In the genomic region with DNA sequence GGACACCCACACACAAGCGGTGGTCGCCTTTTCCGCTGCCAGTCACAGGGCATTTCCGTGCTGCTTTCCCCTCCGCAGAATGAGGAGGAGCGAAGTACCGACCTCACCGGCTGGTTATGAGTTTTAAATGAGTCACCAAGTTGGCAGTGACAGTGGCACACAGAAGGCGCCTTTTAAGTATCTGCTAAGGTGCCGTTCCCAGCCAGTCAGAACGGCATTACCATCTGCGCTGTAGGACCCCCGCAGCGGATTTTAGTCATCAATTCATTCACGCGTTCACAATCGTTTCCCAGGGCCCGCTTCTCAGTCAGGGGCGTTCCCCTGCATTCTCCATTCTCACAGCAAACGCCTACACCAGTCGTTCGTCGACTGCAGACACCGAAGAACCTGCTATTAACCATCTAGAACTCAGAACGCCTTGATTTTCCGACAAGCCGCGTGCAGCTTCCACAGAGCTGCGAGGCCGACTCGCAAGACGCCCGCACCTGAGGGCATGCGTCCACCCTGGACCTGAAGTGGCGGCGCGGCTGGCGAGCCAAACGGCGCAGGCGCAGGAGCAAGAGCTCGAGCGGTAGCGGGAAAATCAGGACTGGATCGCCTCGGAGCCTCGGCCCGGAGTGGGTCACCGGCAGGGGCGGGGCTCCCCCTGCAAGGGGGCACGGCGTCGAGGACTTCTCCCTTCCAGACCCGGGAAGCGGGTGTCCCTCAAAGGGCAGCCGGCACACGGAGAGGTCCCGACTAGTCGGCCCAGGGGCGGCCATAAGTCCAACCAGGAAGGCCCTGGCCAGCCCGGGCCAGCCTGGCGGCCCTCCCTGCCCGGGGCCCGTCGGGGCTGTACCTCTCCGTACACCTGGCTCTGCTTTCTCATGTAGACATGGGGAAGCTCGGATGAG, we compare ENCODE assay signal across 8 cellular contexts. TPM values are rescaled to one million over a fixed set of nuclear protein-coding genes. Genes with fewer than 3 reads are reported as not detected.
DNase-seq lines count a peak whose midpoint lies in the region; ATAC-seq and TF ChIP-seq lines count a peak whose summit lies in the region.

No MANE protein-coding gene starts in this region.

- peak overlapping the region in 1 of 2 experiments; percentile 77; a peak in 1 of 4 replicates for H4K8ac ChIP-seq in IMR-90 (ENCODE audit: low read depth in 2 of 2, low read length in 2 of 2)

- peaks cover 3% of the 10 kb centered on the region for H3K9me3 Mint-ChIP-seq in activated T-cell treated with anti-CD3 and anti-CD28 coated beads, Interleukin-2, amount 50 U/mL, for 24 hours

- no peak overlapping the region for H2BK15ac ChIP-seq in IMR-90 (ENCODE audit: low read depth, low read length)

- H4K20me1 ChIP-seq in IMR-90 (ENCODE audit: insufficient read depth, low read length) (no peaks in the 10 kb centered on the region), PC-3 (ENCODE audit: low read length) (no peaks in the 10 kb centered on the region)

- no peaks in the 10 kb centered on the region for H3K9me3 ChIP-seq in IMR-90 (ENCODE audit: control insufficient read depth, insufficient read depth, low read length)
- no peaks in the 10 kb centered on the region for H3K9me3 ChIP-seq in PC-3 (ENCODE audit: low read length)
- H3K9me3 ChIP-seq in esophagus (ENCODE audit: control insufficient read depth in 2 of 2, insufficient read depth in 1 of 2, low read depth in 1 of 2, low read length in 1 of 2), result no peaks in the 10 kb centered on the region
- no peaks in the 10 kb centered on the region for H3K9me3 ChIP-seq in muscle layer of duodenum (ENCODE audit: control insufficient read depth in 1 of 2, low read length in 2 of 2)

- dilution Hi-C loops in IMR-90 (cut with HindIII; ENCODE audit: low sequenced_read_pairs, unreplicated experiment), result no loop called here

- no peak overlapping the region for H2BK120ac ChIP-seq in IMR-90 (ENCODE audit: low read depth, low read length)

- no peak for TF ChIP-seq RAD21 in IMR-90 (IDR thresholded peaks at IDR 0.05; ENCODE audit: low read length)

- peak overlapping the region; percentile 6 for H3K27ac ChIP-seq in IMR-90 (ENCODE audit: insufficient read depth, low read length)
- peak overlapping the region; percentile 88 for H3K27ac ChIP-seq in PC-3 (ENCODE audit: low read length)
- H3K27ac ChIP-seq in esophagus (ENCODE audit: low read depth in 2 of 2, low read length in 1 of 2), result peak overlapping the region; percentile 92 to 97
- peak overlapping the region; percentile 34 for H3K27ac ChIP-seq in muscle layer of duodenum (ENCODE audit: low read length)

- 0% methylated on average over 30 of the region's 67 CpGs; no CpG with 5 or more reads in 1 of the 2 experiments for WGBS in IMR-90 (ENCODE audit: extremely low coverage in 2 of 2, insufficient read length in 1 of 2), 2 experiments
- WGBS in esophagus, 2 donors, result 0% methylated on average over 60 to 67 of the region's 67 CpGs

- H2BK20ac ChIP-seq in IMR-90 (ENCODE audit: low read depth, low read length), result no peak overlapping the region

- no peaks in the 10 kb centered on the region; the same call in 1 of the 2 replicates for H3K9me1 ChIP-seq in IMR-90 (ENCODE audit: insufficient read depth, low read length)

- H3K27me3 ChIP-seq in IMR-90 (ENCODE audit: control insufficient read depth, insufficient read depth, low read length), result no peaks in the 10 kb centered on the region; the same call in 1 of the 2 replicates
- H3K27me3 ChIP-seq in PC-3 (ENCODE audit: low read length), result no peaks in the 10 kb centered on the region
- no peaks in the 10 kb centered on the region for H3K27me3 ChIP-seq in esophagus (ENCODE audit: control insufficient read depth in 1 of 2, insufficient read depth in 2 of 2, low read length in 2 of 2)
- no peaks in the 10 kb centered on the region for H3K27me3 ChIP-seq in muscle layer of duodenum (ENCODE audit: low read depth, low read length)

- in situ Hi-C loops in IMR-90 (cut with MboI; ENCODE audit: low sequenced_read_pairs), result loop anchor here (25.0 kb wide), 1 partner anchor 629 kb away; no protein-coding TSS in a partner anchor

- peak overlapping the region; percentile 84 for H3K23ac ChIP-seq in IMR-90 (ENCODE audit: low read depth, low read length)

- no peak overlapping the region; the same call in 1 of the 2 replicates for H3K56ac ChIP-seq in IMR-90 (ENCODE audit: extremely low read depth, insufficient read depth, low read length)

- H3K9ac ChIP-seq in IMR-90 (ENCODE audit: low read depth, low read length) (peak overlapping the region; percentile 45), PC-3 (ENCODE audit: low read length) (peak overlapping the region; percentile 83)

- H4K5ac ChIP-seq in IMR-90 (ENCODE audit: low read depth, low read length), result no peak overlapping the region

- no peaks in the 10 kb centered on the region for H3K27me3 Mint-ChIP-seq in activated T-cell treated with anti-CD3 and anti-CD28 coated beads, Interleukin-2, amount 50 U/mL, for 24 hours

- H3K4me1 ChIP-seq in IMR-90 (ENCODE audit: control insufficient read depth, insufficient read depth, low read length) (peaks cover 3% of the 10 kb centered on the region; the same call in 1 of the 2 replicates), PC-3 (ENCODE audit: insufficient read depth, low read length) (peaks cover 5% of the 10 kb centered on the region; the same call in 1 of the 2 replicates), esophagus (ENCODE audit: control insufficient read depth in 2 of 2, insufficient read depth in 2 of 2, low read length in 1 of 2) (no peaks in the 10 kb centered on the region), muscle layer of duodenum (ENCODE audit: control insufficient read depth in 1 of 2, insufficient read depth in 2 of 2, low read length in 2 of 2) (peaks cover 3 to 14% of the 10 kb centered on the region in 2 donors)

- peaks cover 72% of the 10 kb centered on the region for H3K4me1 Mint-ChIP-seq in activated T-cell treated with anti-CD3 and anti-CD28 coated beads, Interleukin-2, amount 50 U/mL, for 24 hours (ENCODE audit: low read depth)

- H3K4me2 ChIP-seq in IMR-90 (ENCODE audit: low read depth, low read length) (peak overlapping the region; percentile 88), PC-3 (ENCODE audit: low read length) (peak overlapping the region; percentile 96)

- no peaks in the 10 kb centered on the region for H3K9me2 ChIP-seq in PC-3 (replicated peaks; ENCODE audit: low read length)

- no peak overlapping the region for H4K91ac ChIP-seq in IMR-90 (ENCODE audit: insufficient read depth, low read depth, low read length)

- no peaks in the 10 kb centered on the region for H3F3A ChIP-seq in PC-3 (ENCODE audit: low read length, unreplicated experiment)

- H3K14ac ChIP-seq in IMR-90 (replicated peaks; ENCODE audit: low read depth, low read length), result no peak overlapping the region

- intact Hi-C loops in IMR-90 (cut with micrococcal nuclease) (loop anchor here (1.0 kb wide), 1 partner anchor 371 kb away; a partner anchor contains a TSS), PC-3 (cut with micrococcal nuclease) (loop anchor here (1.0 to 10.0 kb wide), 3 partner anchors 99 to 371 kb away; a partner anchor contains a TSS)

- ATAC-seq in GM21528 (IDR thresholded peaks at IDR 0.05; ENCODE audit: low FRiP score, unreplicated experiment), result peak; percentile 62
- ATAC-seq in IMR-90 (ENCODE audit: low read depth), result peak; percentile 85
- peak; percentile 58 for ATAC-seq in PC-3

- peak overlapping the region; percentile 47; the same call in 1 of the 2 replicates for H3K4ac ChIP-seq in IMR-90 (ENCODE audit: low read depth, low read length)

- POLR2A ChIA-PET in IMR-90 (lab: Charles Lee; ENCODE audit: unreplicated experiment) (interaction anchor here (0.7 kb wide), 1 partner anchor 315 kb away, joined by 3 read pairs; no protein-coding TSS in a partner anchor), PC-3 (lab: Charles Lee; ENCODE audit: unreplicated experiment) (interaction anchor here (0.6 kb wide), 2 partner anchors 17 to 25 kb away, joined by 4 to 14 read pairs; no protein-coding TSS in a partner anchor)

- H3K27ac Mint-ChIP-seq in activated T-cell treated with anti-CD3 and anti-CD28 coated beads, Interleukin-2, amount 50 U/mL, for 24 hours, result peak overlapping the region; percentile 98

- H3K36me3 ChIP-seq in IMR-90 (ENCODE audit: control insufficient read depth, insufficient read depth, low read length) (no peaks in the 10 kb centered on the region), PC-3 (ENCODE audit: low read depth, low read length) (no peaks in the 10 kb centered on the region), esophagus (ENCODE audit: control insufficient read depth in 2 of 2, insufficient read depth in 2 of 2, low read length in 1 of 2) (no peaks in the 10 kb centered on the region), muscle layer of duodenum (ENCODE audit: control insufficient read depth in 1 of 2, insufficient read depth in 2 of 2, low read length in 2 of 2) (no peaks in the 10 kb centered on the region)

- H3K4me3 Mint-ChIP-seq in activated T-cell treated with anti-CD3 and anti-CD28 coated beads, Interleukin-2, amount 50 U/mL, for 24 hours, result peak overlapping the region; percentile 83

- no TSS peak for BruUV-seq in IMR-90 (replicated peaks; lab: Mats Ljungman, UMichigan)
- TSS peak; percentile 76 for BruUV-seq in PC-3 (replicated peaks; lab: Mats Ljungman, UMichigan)

- no peak overlapping the region for H2AK5ac ChIP-seq in IMR-90 (ENCODE audit: low read depth, low read length)

- H3K79me2 ChIP-seq in PC-3 (ENCODE audit: low read length), result 0 out of 2 replicates have a peak, but pooled peaks cover 8% of the 10 kb centered on the region

- H3K36me3 Mint-ChIP-seq in activated T-cell treated with anti-CD3 and anti-CD28 coated beads, Interleukin-2, amount 50 U/mL, for 24 hours (ENCODE audit: low read depth), result peaks cover 9% of the 10 kb centered on the region

- CTCF ChIA-PET in IMR-90 (lab: Yijun Ruan, JAX) (interaction anchor here (0.8 to 1.1 kb wide), 2 partner anchors 17 to 162 kb away, joined by 3 to 11 read pairs; no protein-coding TSS in a partner anchor), PC-3 (lab: Charles Lee) (interaction anchor here (1.6 kb wide), 1 partner anchor 17 kb away, joined by 18 read pairs; no protein-coding TSS in a partner anchor)

- TF ChIP-seq POLR2A in IMR-90 (IDR thresholded peaks at IDR 0.05; ENCODE audit: low read depth, low read length), result no peak

- peaks cover 0 to 7% of the 10 kb centered on the region in 2 experiments; a peak in 2 of 4 replicates for H3K79me1 ChIP-seq in IMR-90 (ENCODE audit: low read depth in 1 of 2, low read length in 2 of 2)

- peak overlapping the region; percentile 22 for H2AK9ac ChIP-seq in IMR-90 (replicated peaks; ENCODE audit: low read depth, low read length, poor library complexity)

- TF ChIP-seq CTCF in IMR-90 (conservative IDR thresholded peaks at IDR 0.05; ENCODE audit: low read depth, low read length) (no peak), PC-3 (conservative IDR thresholded peaks at IDR 0.05; ENCODE audit: low read depth, low read length) (no peak)

- H2AFZ ChIP-seq in IMR-90 (replicated peaks; ENCODE audit: low read length, poor library complexity), result peak overlapping the region; percentile 90
- H2AFZ ChIP-seq in PC-3 (ENCODE audit: low read length), result peak overlapping the region; percentile 97

- H3K18ac ChIP-seq in IMR-90 (ENCODE audit: low read depth, low read length), result no peak overlapping the region

- H2BK5ac ChIP-seq in IMR-90 (ENCODE audit: low read depth, low read length, poor library complexity, severe bottlenecking), result no peak overlapping the region

- peak; percentile 80 for DNase-seq in DMS153 (lab: John Stamatoyannopoulos, UW)
- peak; percentile 82 for DNase-seq in IMR-90
- peak; percentile 87 for DNase-seq in PC-3
- peak; percentile 88 for DNase-seq in activated T-cell treated with anti-CD3 and anti-CD28 coated beads, Interleukin-2, amount 50 U/mL, for 24 hours
- peak; percentile 69 to 70 for DNase-seq in stimulated activated CD8-positive, alpha-beta memory T cell treated with anti-CD3 and anti-CD28 coated beads, Interleukin-7, amount 100 ng/mL, for 1 hour (ENCODE audit: low read depth in 2 of 2)

- peak overlapping the region; percentile 77 for H3K4me3 ChIP-seq in IMR-90 (ENCODE audit: insufficient read depth, low read depth, low read length)
- peak overlapping the region; percentile 75 for H3K4me3 ChIP-seq in PC-3 (ENCODE audit: low read length)
- peak overlapping the region; percentile 55 to 79 for H3K4me3 ChIP-seq in esophagus (ENCODE audit: low read depth in 1 of 2, low read length in 2 of 2)
- H3K4me3 ChIP-seq in muscle layer of duodenum (ENCODE audit: low read depth in 1 of 2, low read length in 2 of 2), result peak overlapping the region; percentile 71 to 91

RNA-seq across cellular contexts. Expression of a gene that starts 0.6 kb away (rescaled TPM):
- total RNA-seq in IMR-90 (2012; rRNA removed) (5.2 and 5.6 TPM in 2 replicates), PC-3 (2014; rRNA removed) (7.5 and 17.3 TPM in 2 replicates)
- polyA plus RNA-seq in IMR-90 (2012; rRNA removed) (4.7 and 5.3 TPM in 2 replicates), esophagus (10 to 100 TPM; 16.5 to 37.1 TPM)
- 0.78 and 0.99 TPM in 2 replicates for polyA plus RNA-seq in IMR-90 (2012; cell fraction: cytosol; rRNA removed)
- polyA plus RNA-seq in IMR-90 (2012; cell fraction: nucleus; rRNA removed; ENCODE audit: low replicate concordance), result 3.6 and 25.3 TPM in 2 replicates

Comparison
In these comparisons a context has a peak if more than half of its experiments do, and no peak if none do; other contexts are left out.
1. Peak in every context shown above with its lines: DNase-seq, ATAC-seq, H3K4me3 ChIP-seq and H3K27ac ChIP-seq.
2. H3K27ac ChIP-seq: peak in every context shown above with its lines; median percentile 94 in esophagus; 88 in PC-3; 34 in muscle layer of duodenum; 6 in IMR-90.